In the genomic region with DNA sequence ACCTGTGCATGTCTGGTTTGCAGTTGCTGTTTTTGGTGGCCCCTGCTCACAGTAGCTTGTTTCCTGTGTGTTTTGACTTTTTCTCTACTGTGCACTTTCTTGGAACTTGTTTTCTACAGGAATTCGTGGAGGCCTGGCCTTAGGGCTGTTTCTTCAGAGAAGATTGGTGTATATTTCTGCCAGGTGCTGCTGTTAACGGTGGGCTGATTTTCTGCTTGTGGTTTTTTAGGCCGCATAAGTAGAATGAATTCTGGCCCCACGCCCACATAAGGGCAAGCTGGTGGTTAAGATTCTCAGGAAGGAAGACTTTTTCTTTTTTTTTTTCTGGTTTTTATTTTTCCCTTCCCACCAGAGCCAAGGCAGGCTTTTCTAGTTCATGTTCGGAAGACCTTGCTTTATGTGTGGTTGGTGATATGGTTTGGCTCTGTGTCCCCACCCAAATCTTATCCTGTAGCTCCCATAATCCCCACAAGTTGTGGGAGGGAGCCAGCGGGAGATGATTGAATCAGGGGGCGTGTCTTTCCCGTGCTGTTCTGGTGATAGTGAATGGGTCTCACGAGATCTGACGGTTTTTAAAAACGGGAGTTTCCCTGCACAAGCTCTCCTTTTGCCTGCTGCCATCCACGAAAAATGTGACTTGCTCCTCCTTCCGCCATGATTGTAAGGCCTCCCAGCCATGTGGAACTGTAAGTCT, we compare ENCODE assay signal across 11 cellular contexts.
DNase-seq lines count a peak whose midpoint lies in the region; ATAC-seq and TF ChIP-seq lines count a peak whose summit lies in the region.
"Had no signal": no experiment of that assay in that cellular context is flagged by ENCODE, and none has a peak within 500 bp of the region (broad histone marks: within the 10 kb centered on the region; RNA-seq: fewer than 3 reads in every experiment).

No MANE protein-coding gene starts in this region.

- H3K9me3 ChIP-seq in spleen: peaks cover 0 to 5% (median 0%) of the 10 kb centered on the region in 8 donors
- H3K9me3 ChIP-seq: right lobe of liver had no signal

- no peak for ATAC-seq in activated T-cell treated with anti-CD3 and anti-CD28 coated beads, Interleukin-2, amount 50 U/mL, for 4 hours
- ATAC-seq in GM19463 (IDR thresholded peaks at IDR 0.05; ENCODE audit: unreplicated experiment): no peak
- ATAC-seq: right lobe of liver had no signal

- H3K4me1 Mint-ChIP-seq in activated T-cell treated with anti-CD3 and anti-CD28 coated beads, Interleukin-2, amount 50 U/mL, for 4 hours (ENCODE audit: low read depth): peaks cover 45% of the 10 kb centered on the region

- no peaks in the 10 kb centered on the region for H3K36me3 ChIP-seq in spleen
- H3K36me3 ChIP-seq: right lobe of liver had no signal

- peak overlapping the region; percentile 25 for H3K4me3 Mint-ChIP-seq in activated T-cell treated with anti-CD3 and anti-CD28 coated beads, Interleukin-2, amount 50 U/mL, for 4 hours

- no peak for TF ChIP-seq POLR2A in spleen (IDR thresholded peaks at IDR 0.05)

- H3K9me3 Mint-ChIP-seq in activated T-cell treated with anti-CD3 and anti-CD28 coated beads, Interleukin-2, amount 50 U/mL, for 4 hours: peaks cover 5% of the 10 kb centered on the region

- H3K27me3 ChIP-seq in spleen (replicated peaks in 1 of 7): peaks cover 0 to 8% (median 0%) of the 10 kb centered on the region in 7 donors
- H3K27me3 ChIP-seq: right lobe of liver had no signal

- H3K4me1 ChIP-seq in spleen: no peaks in the 10 kb centered on the region
- H3K4me1 ChIP-seq: right lobe of liver had no signal

- DNase-seq in activated CD4-positive, alpha-beta T cell treated with anti-CD3 and anti-CD28 coated beads for 48 hours: peak; percentile 39
- DNase-seq in activated CD4-positive, alpha-beta T cell treated with anti-CD3 and anti-CD28 coated beads, Interleukin-2, amount 50 U/mL, for 1 hour: no peak
- DNase-seq in Jurkat, Clone E6-1 (ENCODE audit: low read depth, low spot score): peak; percentile 99
- no peak for DNase-seq in activated T-cell treated with anti-CD3 and anti-CD28 coated beads, Interleukin-2, amount 50 U/mL, for 4 hours
- DNase-seq in spleen: peak; percentile 2
- DNase-seq in COR-L47 (lab: John Stamatoyannopoulos, UW): no peak
- DNase-seq in NCI-H526 treated with DMSO at 0.1 percent for 48 hours (lab: John Stamatoyannopoulos, UW): no peak
- DNase-seq: foreskin melanocyte, kidney glomerular epithelial cell, right lobe of liver had no signal

- WGBS in spleen, 5 donors: 31 to 50% (median 35%) methylated on average over 13 of the region's 13 CpGs

- no peaks in the 10 kb centered on the region for H3K27me3 Mint-ChIP-seq in activated T-cell treated with anti-CD3 and anti-CD28 coated beads, Interleukin-2, amount 50 U/mL, for 4 hours (ENCODE audit: low read depth)

- intact Hi-C loops in spleen (cut with DNase I; ENCODE audit: low total_unique reads): no loop called here

- H3K36me3 Mint-ChIP-seq in activated T-cell treated with anti-CD3 and anti-CD28 coated beads, Interleukin-2, amount 50 U/mL, for 4 hours (ENCODE audit: insufficient read depth): peaks cover 2% of the 10 kb centered on the region

- H3K4me3 ChIP-seq in Jurkat, Clone E6-1 (ENCODE audit: low read length): no peak overlapping the region
- no peak overlapping the region for H3K4me3 ChIP-seq in spleen
- H3K4me3 ChIP-seq: right lobe of liver had no signal

- no peak overlapping the region for H3K27ac ChIP-seq in spleen
- H3K27ac ChIP-seq: right lobe of liver had no signal

- TF ChIP-seq CTCF in spleen (IDR thresholded peaks at IDR 0.05 in 8 of 11, conservative IDR thresholded peaks at IDR 0.05 in 3 of 11): no peak

Comparison
In these comparisons a context has a peak if more than half of its experiments do, and no peak if none do; other contexts are left out.
1. DNase-seq: peak in activated CD4-positive, alpha-beta T cell treated with anti-CD3 and anti-CD28 coated beads for 48 hours (single experiment), Jurkat, Clone E6-1 (single experiment) and spleen (single experiment); none in activated CD4-positive, alpha-beta T cell treated with anti-CD3 and anti-CD28 coated beads, Interleukin-2, amount 50 U/mL, for 1 hour (single experiment), activated T-cell treated with anti-CD3 and anti-CD28 coated beads, Interleukin-2, amount 50 U/mL, for 4 hours (single experiment), COR-L47 (single experiment) and NCI-H526 treated with DMSO at 0.1 percent for 48 hours (single experiment).